Comparison of ENCODE assay signal across 8 cellular contexts in genomic region chr3:33278106-33278672, GRCh38. TPM values are rescaled to one million over a fixed set of nuclear protein-coding genes. Genes with fewer than 3 reads are reported as not detected.
DNase-seq lines count a peak whose midpoint lies in the region; ATAC-seq and TF ChIP-seq lines count a peak whose summit lies in the region.

No MANE protein-coding gene starts in this region.

- no peaks in the 10 kb centered on the region for H3K36me3 ChIP-seq in SK-N-MC (ENCODE audit: insufficient read depth, low read length)

- DNase-seq in HFF-Myc (ENCODE audit: extremely low read depth, low read depth) (no peak), SK-N-MC (ENCODE audit: low read depth, low spot score) (no peak), left ventricle myocardium superior (no peak), posterior vena cava (ENCODE audit: low spot score) (no peak), NCI-H2081 treated with DMSO at 0.1 percent for 48 hours (lab: John Stamatoyannopoulos, UW) (no peak), NCI-H187 (lab: John Stamatoyannopoulos, UW) (no peak)

- H3K4me3 ChIP-seq in HFF-Myc (replicated peaks; ENCODE audit: low read depth, low read length) (peak overlapping the region; percentile 68), SK-N-MC (peak overlapping the region; percentile 79), skin epidermis (peak overlapping the region; percentile 48 to 82 (median 69))

- no peak for TF ChIP-seq CTCF in HFF-Myc (IDR thresholded peaks at IDR 0.05; ENCODE audit: low read depth, low read length, missing control alignments)

- H3K9ac ChIP-seq in SK-N-MC (ENCODE audit: insufficient read length) = peak overlapping the region; percentile 63

- peak; percentile 18 for ATAC-seq in left ventricle myocardium superior
- no peak for ATAC-seq in HG02678 (IDR thresholded peaks at IDR 0.05; ENCODE audit: unreplicated experiment)

- intact Hi-C loops in left ventricle myocardium superior (cut with micrococcal nuclease) (no loop called here), posterior vena cava (cut with DNase I) (no loop called here)

- H3K9me3 ChIP-seq in SK-N-MC (ENCODE audit: low read depth, low read length) = no peaks in the 10 kb centered on the region

- no peak overlapping the region for H3K27ac ChIP-seq in SK-N-MC
- peak overlapping the region in 8 of 21 experiments; percentile 31 to 91 (median 70) for H3K27ac ChIP-seq in skin epidermis

RNA-seq across cellular contexts. Expression of gene FBXL2, which starts 0.9 kb away (rescaled TPM):
- total RNA-seq in left ventricle myocardium superior (2.1 TPM), posterior vena cava (10 to 100 TPM in 1 of 2 donors, 1 to 10 TPM in 1; 9.8 to 10.1 TPM)

RNA-seq across cellular contexts. Expression of gene SUSD5, which starts 59.6 kb away (rescaled TPM):
- total RNA-seq in left ventricle myocardium superior (1.4 TPM), posterior vena cava (1 to 10 TPM; 3.7 to 4.0 TPM)
